2 cellular contexts compared by ENCODE assay signal in the genomic region with DNA sequence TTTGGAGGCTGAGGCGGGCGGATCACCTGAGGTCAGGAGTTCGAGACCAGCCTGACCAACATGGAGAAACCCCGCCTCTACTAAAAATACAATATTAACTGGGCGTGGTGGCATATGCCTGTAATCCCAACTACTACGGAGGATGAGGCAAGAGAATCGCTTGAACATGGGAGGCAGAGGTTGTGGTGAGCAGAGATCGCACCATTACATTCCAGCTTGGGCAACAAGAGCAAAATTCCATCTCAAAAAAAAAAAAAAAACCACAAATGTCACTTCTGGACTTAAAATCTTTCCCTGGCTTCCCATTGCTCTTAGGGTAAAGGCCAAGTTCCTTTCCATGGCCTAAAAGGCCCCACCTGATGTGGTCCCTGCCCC. TPM values are rescaled to one million over a fixed set of nuclear protein-coding genes. Genes with fewer than 3 reads are reported as not detected.
"Had no signal": no experiment of that assay in that cellular context is flagged by ENCODE, and none has a peak within 500 bp of the region (broad histone marks: within the 10 kb centered on the region; RNA-seq: fewer than 3 reads in every experiment).

No MANE protein-coding gene starts in this region.

RNA-seq across cellular contexts. Expression of a gene that starts 5.4 kb away (rescaled TPM):
- total RNA-seq: LHCN-M2, SJSA1 had no signal
